23 cellular contexts compared by ENCODE assay signal in the genomic region with DNA sequence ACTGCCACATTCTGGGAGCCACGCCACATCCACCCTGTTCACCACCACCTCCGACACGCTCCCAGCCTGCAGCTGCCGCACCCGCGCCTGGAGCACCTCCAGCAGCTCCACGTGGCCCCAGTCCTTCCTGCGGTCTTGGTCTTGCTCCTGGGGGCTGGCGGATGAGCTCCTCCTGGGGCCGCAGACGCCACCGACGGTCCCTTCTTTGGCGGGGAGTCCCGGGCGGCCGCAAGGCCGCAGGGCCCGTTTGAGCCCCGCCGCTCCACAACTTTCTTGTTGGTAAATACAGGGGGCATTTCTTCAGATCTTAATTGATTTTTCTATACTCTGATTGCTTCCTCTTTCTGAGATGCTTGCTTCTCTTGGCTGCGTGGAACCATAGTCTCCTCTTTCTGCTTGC.
"Had no signal": no experiment of that assay in that cellular context is flagged by ENCODE, and none has a peak within 500 bp of the region (broad histone marks: within the 10 kb centered on the region; RNA-seq: fewer than 3 reads in every experiment).

No MANE protein-coding gene starts in this region.

- H3K4me3 Mint-ChIP-seq: activated CD4-positive, alpha-beta memory T cell treated with anti-CD3 and anti-CD28 coated beads, Interleukin-2, amount 10 ng/mL, durations not matched to agents 7 days and 5 days; activated CD4-positive, alpha-beta T cell treated with anti-CD3 and anti-CD28 coated beads for 36 hours; activated naive CD4-positive, alpha-beta T cell treated with anti-CD3 and anti-CD28 coated beads, Interleukin-2, amount 10 ng/mL, durations not matched to agents 7 days and 5 days; activated T-helper 17 cell treated with anti-CD3 and anti-CD28 coated beads, Interleukin-2, amount 50 U/mL, for 72 hours had no signal

- H3K9me3 Mint-ChIP-seq: activated CD4-positive, alpha-beta memory T cell treated with anti-CD3 and anti-CD28 coated beads, Interleukin-2, amount 10 ng/mL, durations not matched to agents 7 days and 5 days; activated naive CD4-positive, alpha-beta T cell treated with anti-CD3 and anti-CD28 coated beads, Interleukin-2, amount 10 ng/mL, durations not matched to agents 7 days and 5 days; activated T-helper 17 cell treated with anti-CD3 and anti-CD28 coated beads, Interleukin-2, amount 50 U/mL, for 72 hours had no signal

- DNase-seq: activated CD4-positive, alpha-beta memory T cell treated with anti-CD3 and anti-CD28 coated beads, Interleukin-2, amount 10 ng/mL, durations not matched to agents 7 days and 5 days; activated CD4-positive, alpha-beta T cell treated with anti-CD3 and anti-CD28 coated beads for 36 hours; activated CD4-positive, alpha-beta T cell treated with anti-CD3 and anti-CD28 coated beads, Interleukin-2, amount 50 U/mL, for 1 hour; activated gamma-delta T cell; activated naive CD4-positive, alpha-beta T cell treated with anti-CD3 and anti-CD28 coated beads, Interleukin-2, amount 10 ng/mL, durations not matched to agents 7 days and 5 days; activated T-cell treated with anti-CD3 and anti-CD28 coated beads for 4 hours; activated T-cell treated with anti-CD3 and anti-CD28 coated beads, Interleukin-2, amount 50 U/mL, for 48 hours; aorta; caudate nucleus; NCI-H1092; NCI-H1417; NCI-H1930; NCI-H226; NCI-H526; NCI-H82; NK-92 treated with Interleukin-12 subunit alpha and Interleukin-12 subunit beta, amount 100 ng/mL, for 24 hours had no signal

- H3K4me2 ChIP-seq: KMS-11 had no signal

- H3K27ac ChIP-seq: breast epithelium, KMS-11, SK-N-MC, VCaP had no signal

- H3K36me3 Mint-ChIP-seq: activated naive CD4-positive, alpha-beta T cell treated with anti-CD3 and anti-CD28 coated beads, Interleukin-2, amount 10 ng/mL, durations not matched to agents 7 days and 5 days had no signal

- H3K9ac ChIP-seq: KMS-11 had no signal

- H3K36me3 ChIP-seq: breast epithelium had no signal

- H3K4me1 ChIP-seq: breast epithelium had no signal

- ATAC-seq: activated CD4-positive, alpha-beta T cell treated with anti-CD3 and anti-CD28 coated beads for 36 hours; activated T-helper 17 cell treated with anti-CD3 and anti-CD28 coated beads, Interleukin-2, amount 50 U/mL, for 72 hours; Panc1; Right ventricle myocardium inferior had no signal

- H3K27ac Mint-ChIP-seq: activated CD4-positive, alpha-beta memory T cell treated with anti-CD3 and anti-CD28 coated beads, Interleukin-2, amount 10 ng/mL, durations not matched to agents 7 days and 5 days; activated CD4-positive, alpha-beta T cell treated with anti-CD3 and anti-CD28 coated beads for 36 hours; activated T-helper 17 cell treated with anti-CD3 and anti-CD28 coated beads, Interleukin-2, amount 50 U/mL, for 72 hours had no signal

- H3K4me3 ChIP-seq: breast epithelium, SK-N-MC had no signal

- H3K4me1 Mint-ChIP-seq: activated CD4-positive, alpha-beta T cell treated with anti-CD3 and anti-CD28 coated beads for 36 hours; activated T-helper 17 cell treated with anti-CD3 and anti-CD28 coated beads, Interleukin-2, amount 50 U/mL, for 72 hours had no signal
